8 cellular contexts compared by ENCODE assay signal in genomic region chr19:34359140-34359953, GRCh38. TPM values are rescaled to one million over a fixed set of nuclear protein-coding genes. Genes with fewer than 3 reads are reported as not detected.
DNase-seq lines count a peak whose midpoint lies in the region; ATAC-seq, FAIRE-seq and TF ChIP-seq lines count a peak whose summit lies in the region.

No MANE protein-coding gene starts in this region.

- TF ChIP-seq CTCF in WERI-Rb-1 (IDR thresholded peaks at IDR 0.05; ENCODE audit: low read depth, low read length) (peak; percentile 63), bronchial epithelial cell (IDR thresholded peaks at IDR 0.05; ENCODE audit: insufficient read depth, low read length, severe bottlenecking) (peak; percentile 64), spleen (IDR thresholded peaks at IDR 0.05 in 8 of 11, conservative IDR thresholded peaks at IDR 0.05 in 3 of 11) (peak; percentile 26 to 73 (median 55))

- H3K36me3 ChIP-seq in WERI-Rb-1 (0 out of 2 replicates have a peak, but pooled peaks cover 6% of the 10 kb centered on the region), bronchial epithelial cell (ENCODE audit: control insufficient read depth, insufficient read depth, low read length) (no peaks in the 10 kb centered on the region), spleen (peaks cover 0 to 19% (median 10%) of the 10 kb centered on the region in 6 donors)

- no peaks in the 10 kb centered on the region for H3K9me3 ChIP-seq in WERI-Rb-1 (ENCODE audit: severe bottlenecking)
- no peaks in the 10 kb centered on the region for H3K9me3 ChIP-seq in spleen

- H3K9me3 Mint-ChIP-seq in immature natural killer cell, result no peaks in the 10 kb centered on the region

- peak overlapping the region; percentile 36 for H3K4me3 ChIP-seq in WERI-Rb-1 (ENCODE audit: low read depth, low read length)
- peak overlapping the region; percentile 33 for H3K4me3 ChIP-seq in bronchial epithelial cell (ENCODE audit: low read depth, low read length)
- H3K4me3 ChIP-seq in spleen, result peak overlapping the region; percentile 12 to 71 (median 44)

- intact Hi-C loops in spleen (cut with DNase I; ENCODE audit: low total_unique reads), result no loop called here

- H3K27ac ChIP-seq in WERI-Rb-1, result peak overlapping the region; percentile 48
- peak overlapping the region; percentile 67 to 90 (median 86) for H3K27ac ChIP-seq in spleen

- H3K4me1 ChIP-seq in spleen, result peaks cover 0 to 25% (median 19%) of the 10 kb centered on the region in 6 donors

- TF ChIP-seq POLR2A in spleen (IDR thresholded peaks at IDR 0.05), result no peak

- ATAC-seq in GM18907 (IDR thresholded peaks at IDR 0.05; ENCODE audit: unreplicated experiment) (peak; percentile 90), HG03139 (IDR thresholded peaks at IDR 0.05; ENCODE audit: unreplicated experiment) (peak; percentile 90)

- peak; percentile 98 for DNase-seq in AG08396 (ENCODE audit: low spot score)
- peak; percentile 98 for DNase-seq in NCI-H2196 (lab: John Stamatoyannopoulos, UW; ENCODE audit: unreplicated experiment)
- peak; percentile 95 for DNase-seq in WERI-Rb-1
- DNase-seq in bronchial epithelial cell (ENCODE audit: low read depth), result peak; percentile 94
- DNase-seq in immature natural killer cell, result peak; percentile 94 to 97 (median 97)
- DNase-seq in spleen, result peak; percentile 99

- H3K4me3 Mint-ChIP-seq in immature natural killer cell, result peak overlapping the region; percentile 86 to 91 (median 89)

- 4 to 8% (median 6%) methylated on average over 37 to 61 of the region's 61 CpGs for WGBS in spleen, 5 donors

- H3K36me3 Mint-ChIP-seq in immature natural killer cell, result peaks cover 0 to 6% (median 5%) of the 10 kb centered on the region in 3 donors

- peaks cover 8 to 13% (median 10%) of the 10 kb centered on the region in 3 donors for H3K27me3 Mint-ChIP-seq in immature natural killer cell (ENCODE audit: low read depth in 3 of 3)

- H3K27ac Mint-ChIP-seq in immature natural killer cell, result peak overlapping the region; percentile 58 to 95 (median 94)

- peaks cover 29 to 30% of the 10 kb centered on the region in 2 donors for H3K4me1 Mint-ChIP-seq in immature natural killer cell

- H3K27me3 ChIP-seq in WERI-Rb-1 (ENCODE audit: insufficient read depth, low read depth, severe bottlenecking) (no peaks in the 10 kb centered on the region), bronchial epithelial cell (ENCODE audit: control insufficient read depth, insufficient read depth, low read length) (no peaks in the 10 kb centered on the region), spleen (replicated peaks in 1 of 7) (no peaks in the 10 kb centered on the region)

- no peak for FAIRE-seq in bronchial epithelial cell (lab: Jason Lieb, UNC)

RNA-seq across cellular contexts. Expression of gene GPI, which starts 5.6 kb away (rescaled TPM):
- total RNA-seq in bronchial epithelial cell (125 and 130 TPM in 2 replicates), spleen (100 to 1,000 TPM in 6 of 7 donors, 10 to 100 TPM in 1; 96.6 to 257 (median 171) TPM)
- polyA plus RNA-seq in immature natural killer cell (100 to 1,000 TPM; 112 to 161 (median 143) TPM), spleen (10 to 100 TPM; 57.5 to 76.9 (median 63.7) TPM)

RNA-seq across cellular contexts. Expression of gene PDCD2L, which starts 44.9 kb away (rescaled TPM):
- total RNA-seq in bronchial epithelial cell (12.9 and 24.5 TPM in 2 replicates), spleen (10 to 100 TPM in 4 of 7 donors, 1 to 10 TPM in 3; 5.2 to 19.7 (median 10.7) TPM)
- polyA plus RNA-seq in immature natural killer cell (10 to 100 TPM in 2 of 3 donors, 1 to 10 TPM in 1; 6.5 to 14.3 (median 11.4) TPM), spleen (10 to 100 TPM; 11.1 to 13.3 (median 12.8) TPM)

Comparison
In these comparisons a context has a peak if more than half of its experiments do, and no peak if none do; other contexts are left out.
1. Peak in every context shown above with its lines: DNase-seq, ATAC-seq, H3K4me3 ChIP-seq and H3K27ac ChIP-seq.